ENCODE assay signal across 29 cellular contexts in the genomic region with DNA sequence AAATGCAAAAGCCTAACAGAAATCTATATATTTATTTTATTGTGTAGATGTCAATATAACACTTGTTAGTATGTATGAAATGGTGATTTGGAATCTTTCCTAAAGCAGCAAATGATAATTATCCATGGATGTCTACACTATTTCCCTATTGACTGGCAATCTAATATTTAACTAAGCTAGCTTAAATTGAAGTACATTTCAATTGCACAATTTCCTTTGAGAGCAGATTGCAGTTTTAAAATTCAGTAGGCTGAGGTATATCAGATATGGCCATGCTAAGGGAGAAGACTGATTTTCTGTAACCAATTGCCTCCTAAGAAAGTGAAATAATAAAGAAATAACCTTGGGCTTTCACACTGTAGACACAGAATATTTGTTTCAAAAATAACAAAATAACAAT.
"Had no signal": no experiment of that assay in that cellular context is flagged by ENCODE, and none has a peak within 500 bp of the region (broad histone marks: within the 10 kb centered on the region; RNA-seq: fewer than 3 reads in every experiment).

No MANE protein-coding gene starts in this region.

- H3K9me3 ChIP-seq: ovary, prostate gland, spleen, suprapubic skin, testis, tibial artery, transverse colon, upper lobe of right lung, uterus had no signal

- H3K27me3 ChIP-seq: neural progenitor cell, ovary, spleen, suprapubic skin, testis, tibial artery, transverse colon, upper lobe of right lung, uterus had no signal

- H3K4me1 ChIP-seq: neural progenitor cell, parathyroid adenoma, prostate gland, spleen, suprapubic skin, testis, transverse colon, upper lobe of right lung, uterus had no signal

- H3K4me3 ChIP-seq: neural progenitor cell, ovary, prostate gland, skin epidermis, smooth muscle cell, spleen, suprapubic skin, testis, tibial artery, transverse colon, upper lobe of right lung, uterus had no signal

- DNase-seq: naive thymus-derived CD4-positive, alpha-beta T cell; natural killer cell; occipital lobe; ovary; posterior cingulate gyrus; right cardiac atrium; spleen; stimulated activated CD4-positive, alpha-beta T cell treated with anti-CD3 and anti-CD28 coated beads, Interleukin-12 subunit alpha, Interleukin-12 subunit beta, amount 100 ng/mL, for 4 hours; stimulated activated CD4-positive, alpha-beta T cell treated with anti-CD3 and anti-CD28 coated beads, Interleukin-1b, Interleukin-23, amount 100 ng/mL, for 48 hours; stimulated activated CD4-positive, alpha-beta T cell treated with anti-CD3 and anti-CD28 coated beads, Interleukin-4, amount 100 ng/mL, for 1 hour; stimulated activated CD4-positive, alpha-beta T cell treated with anti-CD3 and anti-CD28 coated beads, Interleukin-4, amount 100 ng/mL, for 4 hours; stimulated activated CD8-positive, alpha-beta memory T cell treated with anti-CD3 and anti-CD28 coated beads, Interleukin-4, amount 100 ng/mL, for 48 hours; stimulated activated naive CD4-positive, alpha-beta T cell; stimulated activated naive CD8-positive, alpha-beta T cell treated with anti-CD3 and anti-CD28 coated beads, Interleukin-15, amount 100 ng/mL, for 72 hours; stimulated activated naive CD8-positive, alpha-beta T cell treated with anti-CD3 and anti-CD28 coated beads, Interleukin-15, Interleukin-2, amounts not matched to agents 100 U/mL and 50 U/mL, for 24 hours; substantia nigra; testis; tibial artery; transverse colon; upper lobe of right lung; uterus had no signal

- H3K36me3 ChIP-seq: neural progenitor cell, ovary, prostate gland, spleen, suprapubic skin, tibial artery, transverse colon, upper lobe of right lung, uterus had no signal

- ATAC-seq: naive thymus-derived CD4-positive, alpha-beta T cell; natural killer cell; right cardiac atrium; sciatic nerve; stimulated activated memory B cell treated with anti-CD40 and anti-IgM and Interleukin-4, amounts not matched to agents 10 μg/mL and 1 μg/mL and 100 μg/mL, for 72 hours; stimulated activated naive CD8-positive, alpha-beta T cell treated with anti-CD3 and anti-CD28 coated beads, Interleukin-15, amount 100 ng/mL, for 72 hours; stimulated activated naive CD8-positive, alpha-beta T cell treated with anti-CD3 and anti-CD28 coated beads, Interleukin-15, Interleukin-2, amounts not matched to agents 100 U/mL and 50 U/mL, for 24 hours; upper lobe of right lung had no signal

- H3K27ac ChIP-seq: neural progenitor cell, ovary, parathyroid adenoma, prostate gland, skin epidermis, spleen, suprapubic skin, testis, tibial artery, transverse colon, upper lobe of right lung, uterus had no signal
